ENCODE assay signal across 1 cellular context in genomic region chr9:114179516-114179915, GRCh38.
TF ChIP-seq lines count a peak whose summit lies in the region.

No MANE protein-coding gene starts in this region.

TF ChIP-seq in IMR-90, 13 proteins besides CTCF, POLR2A, EP300 and RAD21 (continued from another document):
- no peak for TF ChIP-seq BHLHE40 (IDR thresholded peaks at IDR 0.05; ENCODE audit: low read depth, low read length)
- TF ChIP-seq RCOR1 (IDR thresholded peaks at IDR 0.05; ENCODE audit: insufficient replicate concordance, low read length), result no peak
- no peak for TF ChIP-seq USF2 (IDR thresholded peaks at IDR 0.05; ENCODE audit: low read depth, low read length)
- TF ChIP-seq ELK1 (IDR thresholded peaks at IDR 0.05; ENCODE audit: borderline replicate concordance, low read depth, low read length), result no peak
- no peak for TF ChIP-seq FOS (IDR thresholded peaks at IDR 0.05; ENCODE audit: low read depth, low read length)
- no peak for TF ChIP-seq CEBPB (IDR thresholded peaks at IDR 0.05; ENCODE audit: low read depth, low read length)
- TF ChIP-seq MAZ (IDR thresholded peaks at IDR 0.05; ENCODE audit: borderline replicate concordance, low read depth, low read length), result no peak
- TF ChIP-seq SMC3 (IDR thresholded peaks at IDR 0.05; ENCODE audit: low read depth, low read length), result no peak
- no peak for TF ChIP-seq CHD1 (IDR thresholded peaks at IDR 0.05; ENCODE audit: low read depth, low read length)
- TF ChIP-seq RFX5 (IDR thresholded peaks at IDR 0.05; ENCODE audit: low read depth, low read length), result no peak
- TF ChIP-seq NFE2L2 (IDR thresholded peaks at IDR 0.05; ENCODE audit: low read depth, low read length), result no peak
- TF ChIP-seq MAFK (IDR thresholded peaks at IDR 0.05; ENCODE audit: low read depth, low read length), result no peak
